Comparison of ENCODE assay signal across 25 cellular contexts in the genomic region with DNA sequence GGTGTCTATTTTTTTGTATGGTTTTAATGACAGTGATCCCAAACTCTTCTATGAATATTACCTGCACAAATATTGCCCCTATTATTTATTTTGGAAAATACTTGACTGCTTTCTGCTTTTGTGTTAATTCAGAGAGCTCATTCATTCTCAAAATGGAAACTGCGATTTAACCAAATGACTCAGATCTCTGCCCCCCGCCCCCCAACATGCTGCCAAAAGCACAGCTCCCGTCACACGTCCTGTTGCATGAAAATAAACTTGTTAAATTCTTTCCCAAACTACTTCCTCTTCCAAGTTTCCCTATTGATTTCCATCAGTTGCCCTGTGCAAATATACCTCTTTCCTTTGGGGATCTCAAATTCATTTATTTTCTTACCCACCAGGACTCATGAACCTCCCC. TPM values are rescaled to one million over a fixed set of nuclear protein-coding genes. Genes with fewer than 3 reads are reported as not detected.
DNase-seq lines count a peak whose midpoint lies in the region; ATAC-seq and TF ChIP-seq lines count a peak whose summit lies in the region.
"Had no signal": no experiment of that assay in that cellular context is flagged by ENCODE, and none has a peak within 500 bp of the region (broad histone marks: within the 10 kb centered on the region; RNA-seq: fewer than 3 reads in every experiment).

No MANE protein-coding gene starts in this region.

- no peaks in the 10 kb centered on the region for H3K9me3 Mint-ChIP-seq in activated CD8-positive, alpha-beta T cell treated with anti-CD3 and anti-CD28 coated beads for 36 hours
- H3K9me3 Mint-ChIP-seq in activated CD8-positive, alpha-beta T cell treated with anti-CD3 and anti-CD28 coated beads, Interleukin-2, amount 10 ng/mL, durations not matched to agents 7 days and 5 days (ENCODE audit: insufficient read depth): no peaks in the 10 kb centered on the region
- H3K9me3 Mint-ChIP-seq: CD4-positive, alpha-beta memory T cell; H9 had no signal

- POLR2A ChIA-PET in activated CD8-positive, alpha-beta T cell treated with anti-CD3 and anti-CD28 coated beads for 36 hours (lab: Charles Lee): no interaction called here
- POLR2A ChIA-PET in activated CD8-positive, alpha-beta T cell treated with anti-CD3 and anti-CD28 coated beads, Interleukin-2, amount 10 ng/mL, durations not matched to agents 7 days and 5 days (lab: Charles Lee): interaction anchor here (0.6 kb wide), 2 partner anchors 8 to 1753 kb away, joined by 3 read pairs; no protein-coding TSS in a partner anchor

- intact Hi-C loops in activated CD8-positive, alpha-beta T cell treated with anti-CD3 and anti-CD28 coated beads for 36 hours (cut with micrococcal nuclease): no loop called here

- peaks cover 5% of the 10 kb centered on the region for H3K4me1 Mint-ChIP-seq in activated CD8-positive, alpha-beta T cell treated with anti-CD3 and anti-CD28 coated beads for 36 hours (ENCODE audit: low read depth)
- H3K4me1 Mint-ChIP-seq in activated CD8-positive, alpha-beta T cell treated with anti-CD3 and anti-CD28 coated beads, Interleukin-2, amount 10 ng/mL, durations not matched to agents 7 days and 5 days (ENCODE audit: low read depth): no peaks in the 10 kb centered on the region
- H3K4me1 Mint-ChIP-seq: CD4-positive, alpha-beta memory T cell had no signal

- H3K36me3 Mint-ChIP-seq in activated CD8-positive, alpha-beta T cell treated with anti-CD3 and anti-CD28 coated beads for 36 hours (ENCODE audit: low read depth): no peaks in the 10 kb centered on the region
- H3K36me3 Mint-ChIP-seq in activated CD8-positive, alpha-beta T cell treated with anti-CD3 and anti-CD28 coated beads, Interleukin-2, amount 10 ng/mL, durations not matched to agents 7 days and 5 days (ENCODE audit: low read depth): no peaks in the 10 kb centered on the region
- H3K36me3 Mint-ChIP-seq: CD4-positive, alpha-beta memory T cell had no signal

- ATAC-seq in activated CD8-positive, alpha-beta T cell treated with anti-CD3 and anti-CD28 coated beads for 36 hours: no peak
- ATAC-seq in activated CD8-positive, alpha-beta T cell treated with anti-CD3 and anti-CD28 coated beads, Interleukin-2, amount 10 ng/mL, durations not matched to agents 7 days and 5 days: no peak
- ATAC-seq in HG02870 (IDR thresholded peaks at IDR 0.05; ENCODE audit: unreplicated experiment): peak; percentile 48
- ATAC-seq: A549, Panc1 had no signal

- H3K4me3 Mint-ChIP-seq in activated CD8-positive, alpha-beta T cell treated with anti-CD3 and anti-CD28 coated beads for 36 hours: no peak overlapping the region
- H3K4me3 Mint-ChIP-seq in activated CD8-positive, alpha-beta T cell treated with anti-CD3 and anti-CD28 coated beads, Interleukin-2, amount 10 ng/mL, durations not matched to agents 7 days and 5 days: no peak overlapping the region
- H3K4me3 Mint-ChIP-seq: CD4-positive, alpha-beta memory T cell; H9 had no signal

- DNase-seq in activated CD8-positive, alpha-beta T cell treated with anti-CD3 and anti-CD28 coated beads for 36 hours: peak; percentile 15
- no peak for DNase-seq in activated CD8-positive, alpha-beta T cell treated with anti-CD3 and anti-CD28 coated beads, Interleukin-2, amount 10 ng/mL, durations not matched to agents 7 days and 5 days
- DNase-seq in GM12865 (ENCODE audit: low read depth) (peak; percentile 37), dermis blood vessel endothelial cell (peak; percentile 18), NOMO-1 treated with DMSO at 0.1 percent for 48 hours (lab: John Stamatoyannopoulos, UW; ENCODE audit: unreplicated experiment) (no peak)
- no peak for DNase-seq in stimulated activated CD4-positive, alpha-beta T cell treated with anti-CD3 and anti-CD28 coated beads, Interleukin-2, amount 100 ng/mL, for 48 hours
- DNase-seq: AML-193; CD4-positive, alpha-beta memory T cell; COR-L47; DMS53; GM23248; H9; IMR-90; KG1; MM.1S; NCI-H2029; NCI-H446; NCI-H524 treated with DMSO at 0.1 percent for 48 hours; NCI-H82; NK-92 treated with Interleukin-12 subunit alpha and Interleukin-12 subunit beta, amount 100 ng/mL, for 24 hours; SHP77 treated with DMSO at 0.1 percent for 48 hours had no signal

- no peaks in the 10 kb centered on the region for H3K27me3 Mint-ChIP-seq in activated CD8-positive, alpha-beta T cell treated with anti-CD3 and anti-CD28 coated beads for 36 hours
- peaks cover 3% of the 10 kb centered on the region for H3K27me3 Mint-ChIP-seq in activated CD8-positive, alpha-beta T cell treated with anti-CD3 and anti-CD28 coated beads, Interleukin-2, amount 10 ng/mL, durations not matched to agents 7 days and 5 days (ENCODE audit: low read depth)

- no peak for TF ChIP-seq CTCF in activated CD8-positive, alpha-beta T cell treated with anti-CD3 and anti-CD28 coated beads for 36 hours (IDR thresholded peaks at IDR 0.05)
- no peak for TF ChIP-seq CTCF in GM12865 (IDR thresholded peaks at IDR 0.05; ENCODE audit: insufficient read depth, low read depth, low read length, missing control alignments)

- CTCF ChIA-PET in activated CD8-positive, alpha-beta T cell treated with anti-CD3 and anti-CD28 coated beads for 36 hours (lab: Charles Lee): interaction anchor here (0.7 to 1.0 kb wide), 3 partner anchors 14 to 50 kb away, joined by 3 read pairs; no protein-coding TSS in a partner anchor
- CTCF ChIA-PET in activated CD8-positive, alpha-beta T cell treated with anti-CD3 and anti-CD28 coated beads, Interleukin-2, amount 10 ng/mL, durations not matched to agents 7 days and 5 days (lab: Charles Lee): no interaction called here

- no peak overlapping the region for H3K27ac Mint-ChIP-seq in activated CD8-positive, alpha-beta T cell treated with anti-CD3 and anti-CD28 coated beads for 36 hours
- no peak overlapping the region for H3K27ac Mint-ChIP-seq in activated CD8-positive, alpha-beta T cell treated with anti-CD3 and anti-CD28 coated beads, Interleukin-2, amount 10 ng/mL, durations not matched to agents 7 days and 5 days
- H3K27ac Mint-ChIP-seq: H9 had no signal

- no peak overlapping the region for H3K4me3 ChIP-seq in GM12865 (ENCODE audit: low read depth, low read length)
- H3K4me3 ChIP-seq: A549; BLaER1 treated with 17β-estradiol and CSF1 and Interleukin-3, amounts not matched to agents 10 nM and 100 nM; GM23248 had no signal

RNA-seq across cellular contexts. Expression of a gene that starts 18.0 kb away (rescaled TPM):
- 10 to 100 TPM; 19.2 to 21.0 TPM for total RNA-seq in activated CD8-positive, alpha-beta T cell treated with anti-CD3 and anti-CD28 coated beads for 36 hours
- total RNA-seq in activated CD8-positive, alpha-beta T cell treated with anti-CD3 and anti-CD28 coated beads, Interleukin-2, amount 10 ng/mL, durations not matched to agents 7 days and 5 days: 10 to 100 TPM; 22.1 to 23.5 TPM
- 12.3 and 13.3 TPM in 2 replicates for total RNA-seq in dermis blood vessel endothelial cell

RNA-seq across cellular contexts. Expression of a gene that starts 47.1 kb away (rescaled TPM):
- 100 to 1,000 TPM; 365 to 373 TPM for total RNA-seq in activated CD8-positive, alpha-beta T cell treated with anti-CD3 and anti-CD28 coated beads for 36 hours
- 100 to 1,000 TPM; 788 to 821 TPM for total RNA-seq in activated CD8-positive, alpha-beta T cell treated with anti-CD3 and anti-CD28 coated beads, Interleukin-2, amount 10 ng/mL, durations not matched to agents 7 days and 5 days
- total RNA-seq in dermis blood vessel endothelial cell: 551 and 736 TPM in 2 replicates

Comparison
In these comparisons a context has a peak if more than half of its experiments do, and no peak if none do; other contexts are left out.
1. DNase-seq: peak in activated CD8-positive, alpha-beta T cell treated with anti-CD3 and anti-CD28 coated beads for 36 hours (single experiment), GM12865 (single experiment) and dermis blood vessel endothelial cell (single experiment); none in activated CD8-positive, alpha-beta T cell treated with anti-CD3 and anti-CD28 coated beads, Interleukin-2, amount 10 ng/mL, durations not matched to agents 7 days and 5 days (single experiment), NOMO-1 treated with DMSO at 0.1 percent for 48 hours (single experiment) and stimulated activated CD4-positive, alpha-beta T cell treated with anti-CD3 and anti-CD28 coated beads, Interleukin-2, amount 100 ng/mL, for 48 hours (0 of 2).